Comparison of ENCODE assay signal across 16 cellular contexts in the genomic region with DNA sequence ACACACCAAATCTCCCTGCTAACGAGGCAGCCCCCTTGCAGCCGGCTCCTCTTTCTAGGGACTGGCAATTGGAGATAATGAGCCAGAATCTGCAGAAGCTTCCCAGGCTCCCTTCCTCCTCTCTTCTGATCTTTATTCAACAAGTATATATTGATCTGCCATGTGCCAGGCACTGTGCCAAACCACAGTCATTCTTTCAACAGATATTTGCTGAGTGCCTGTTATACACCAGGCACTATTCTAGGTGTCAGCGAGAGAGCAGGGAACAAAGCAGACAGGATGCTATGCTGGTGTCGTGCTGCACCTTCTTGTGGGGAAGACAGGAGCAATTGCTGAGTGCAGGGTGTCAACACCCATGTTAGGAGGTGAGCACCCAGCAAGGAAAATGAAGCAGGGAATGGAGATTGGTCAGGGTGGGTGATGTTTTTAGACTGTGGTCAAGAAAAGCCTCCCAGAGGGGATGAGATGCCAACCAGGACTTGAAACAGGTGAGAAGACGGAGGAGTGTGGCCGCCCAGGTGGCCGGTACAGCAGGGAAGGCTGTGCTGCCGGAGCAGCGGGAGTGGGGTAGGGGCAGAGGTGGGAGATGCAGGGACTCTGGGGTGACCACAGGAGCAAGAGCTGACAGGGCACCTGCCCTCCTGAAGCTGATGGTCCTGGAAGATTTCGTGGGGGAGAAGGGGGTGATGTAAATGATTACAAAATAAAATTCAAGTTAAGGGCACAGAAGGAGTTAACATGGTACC.
DNase-seq lines count a peak whose midpoint lies in the region; ATAC-seq and TF ChIP-seq lines count a peak whose summit lies in the region.
"Had no signal": no experiment of that assay in that cellular context is flagged by ENCODE, and none has a peak within 500 bp of the region (broad histone marks: within the 10 kb centered on the region; RNA-seq: fewer than 3 reads in every experiment).

No MANE protein-coding gene starts in this region.

- CTCF ChIA-PET in IMR-90 (lab: Yijun Ruan, JAX) = interaction anchor here (0.6 kb wide), 1 partner anchor 62 kb away, joined by 6 read pairs; no protein-coding TSS in a partner anchor

- no peak overlapping the region for H2BK5ac ChIP-seq in IMR-90 (ENCODE audit: low read depth, low read length, poor library complexity, severe bottlenecking)

- WGBS in IMR-90 (ENCODE audit: extremely low coverage in 2 of 2, insufficient read length in 1 of 2), 2 experiments = 73% methylated on average over 3 of the region's 10 CpGs; no CpG with 5 or more reads in 1 of the 2 experiments

- H3K79me1 ChIP-seq in IMR-90 (ENCODE audit: low read depth in 1 of 2, low read length in 2 of 2) = no peaks in the 10 kb centered on the region

- H3K4me2 ChIP-seq in IMR-90 (ENCODE audit: low read depth, low read length) = no peak overlapping the region
- H3K4me2 ChIP-seq: BLaER1 had no signal

- H3K14ac ChIP-seq in IMR-90 (replicated peaks; ENCODE audit: low read depth, low read length) = no peak overlapping the region

- no peak for TF ChIP-seq POLR2A in IMR-90 (IDR thresholded peaks at IDR 0.05; ENCODE audit: low read depth, low read length)

- H2AK9ac ChIP-seq in IMR-90 (replicated peaks; ENCODE audit: low read depth, low read length, poor library complexity) = peak overlapping the region; percentile 6

- no peaks in the 10 kb centered on the region for H4K20me1 ChIP-seq in IMR-90 (ENCODE audit: insufficient read depth, low read length)
- H4K20me1 ChIP-seq: BLaER1 had no signal

- H4K5ac ChIP-seq in IMR-90 (ENCODE audit: low read depth, low read length) = no peak overlapping the region

- no peak overlapping the region for H2BK20ac ChIP-seq in IMR-90 (ENCODE audit: low read depth, low read length)

- peaks cover 8% of the 10 kb centered on the region for H3K36me3 ChIP-seq in IMR-90 (ENCODE audit: control insufficient read depth, insufficient read depth, low read length)
- H3K36me3 ChIP-seq: BLaER1 had no signal

- H3K23ac ChIP-seq in IMR-90 (ENCODE audit: low read depth, low read length) = no peak overlapping the region

- no peaks in the 10 kb centered on the region for H3K27me3 ChIP-seq in IMR-90 (ENCODE audit: control insufficient read depth, insufficient read depth, low read length)
- H3K27me3 ChIP-seq: BLaER1, esophagus muscularis mucosa had no signal

- no TSS peak for BruUV-seq in IMR-90 (replicated peaks; lab: Mats Ljungman, UMichigan)

- no peak overlapping the region for H3K4me3 ChIP-seq in IMR-90 (ENCODE audit: insufficient read depth, low read depth, low read length)
- H3K4me3 ChIP-seq: BLaER1, esophagus muscularis mucosa had no signal

- no peak overlapping the region for H2BK120ac ChIP-seq in IMR-90 (ENCODE audit: low read depth, low read length)

- H3K56ac ChIP-seq in IMR-90 (ENCODE audit: extremely low read depth, insufficient read depth, low read length) = no peak overlapping the region

- no peak overlapping the region for H2AFZ ChIP-seq in IMR-90 (replicated peaks; ENCODE audit: low read length, poor library complexity)
- H2AFZ ChIP-seq: parathyroid adenoma had no signal

- H2BK15ac ChIP-seq in IMR-90 (ENCODE audit: low read depth, low read length) = no peak overlapping the region

- ATAC-seq in IMR-90 (ENCODE audit: low read depth) (no peak), GM19328 (IDR thresholded peaks at IDR 0.05; ENCODE audit: unreplicated experiment) (no peak)
- ATAC-seq: Panc1 had no signal

- H3K27ac ChIP-seq in IMR-90 (ENCODE audit: insufficient read depth, low read length) = no peak overlapping the region
- H3K27ac ChIP-seq: BLaER1, esophagus muscularis mucosa, parathyroid adenoma had no signal

- H4K8ac ChIP-seq in IMR-90 (ENCODE audit: low read depth in 2 of 2, low read length in 2 of 2) = no peak overlapping the region

- no peak overlapping the region for H3K9ac ChIP-seq in IMR-90 (ENCODE audit: low read depth, low read length)
- H3K9ac ChIP-seq: BLaER1, parathyroid adenoma had no signal

- no peak for TF ChIP-seq RAD21 in IMR-90 (IDR thresholded peaks at IDR 0.05; ENCODE audit: low read length)

- peaks cover 4% of the 10 kb centered on the region for H3K4me1 ChIP-seq in IMR-90 (ENCODE audit: control insufficient read depth, insufficient read depth, low read length)
- H3K4me1 ChIP-seq: BLaER1, parathyroid adenoma had no signal

- dilution Hi-C loops in IMR-90 (cut with HindIII; ENCODE audit: low sequenced_read_pairs, unreplicated experiment) = no loop called here

- no peak overlapping the region for H3K4ac ChIP-seq in IMR-90 (ENCODE audit: low read depth, low read length)

- H4K91ac ChIP-seq in IMR-90 (ENCODE audit: insufficient read depth, low read depth, low read length) = no peak overlapping the region

- in situ Hi-C loops in IMR-90 (cut with MboI; ENCODE audit: low sequenced_read_pairs) = no loop called here

- POLR2A ChIA-PET in IMR-90 (lab: Charles Lee; ENCODE audit: unreplicated experiment) = no interaction called here

- H3K9me3 ChIP-seq in IMR-90 (ENCODE audit: control insufficient read depth, insufficient read depth, low read length) = no peaks in the 10 kb centered on the region
- H3K9me3 ChIP-seq: BLaER1, esophagus muscularis mucosa had no signal

- DNase-seq in IMR-90 = peak; percentile 36
- peak; percentile 63 for DNase-seq in NCI-H2029 treated with DMSO at 0.1 percent for 48 hours (lab: John Stamatoyannopoulos, UW)
- DNase-seq in RPMI8226 = peak; percentile 24
- DNase-seq in mucosa of gallbladder (ENCODE audit: low spot score) = peak; percentile 94
- no peak for DNase-seq in posterior cingulate gyrus
- DNase-seq in NOMO-1 treated with DMSO at 0.1 percent for 48 hours (lab: John Stamatoyannopoulos, UW; ENCODE audit: unreplicated experiment) = no peak
- DNase-seq: activated effector memory CD4-positive, alpha-beta T cell treated with anti-CD3 and anti-CD28 coated beads, Interleukin-2, amount 50 U/mL, for 16 hours; anterior cingulate cortex; H7; hippocampal formation; NCI-H1930 had no signal

- H3K18ac ChIP-seq in IMR-90 (ENCODE audit: low read depth, low read length) = no peak overlapping the region

- TF ChIP-seq CTCF in IMR-90 (conservative IDR thresholded peaks at IDR 0.05; ENCODE audit: low read depth, low read length) = no peak

- 0 out of 2 replicates have a peak, but pooled peaks cover 8% of the 10 kb centered on the region for H3K9me1 ChIP-seq in IMR-90 (ENCODE audit: insufficient read depth, low read length)

- no peak overlapping the region for H2AK5ac ChIP-seq in IMR-90 (ENCODE audit: low read depth, low read length)

- intact Hi-C loops in IMR-90 (cut with micrococcal nuclease) (no loop called here), posterior cingulate gyrus (cut with DNase I) (loop anchor here (5.0 kb wide), 1 partner anchor 51 kb away; no protein-coding TSS in a partner anchor)

TF ChIP-seq in IMR-90, 13 proteins besides CTCF, POLR2A, EP300 and RAD21:
- TF ChIP-seq BHLHE40 (IDR thresholded peaks at IDR 0.05; ENCODE audit: low read depth, low read length) = no peak
- TF ChIP-seq NFE2L2 (IDR thresholded peaks at IDR 0.05; ENCODE audit: low read depth, low read length) = no peak
- TF ChIP-seq, protein P1, sequence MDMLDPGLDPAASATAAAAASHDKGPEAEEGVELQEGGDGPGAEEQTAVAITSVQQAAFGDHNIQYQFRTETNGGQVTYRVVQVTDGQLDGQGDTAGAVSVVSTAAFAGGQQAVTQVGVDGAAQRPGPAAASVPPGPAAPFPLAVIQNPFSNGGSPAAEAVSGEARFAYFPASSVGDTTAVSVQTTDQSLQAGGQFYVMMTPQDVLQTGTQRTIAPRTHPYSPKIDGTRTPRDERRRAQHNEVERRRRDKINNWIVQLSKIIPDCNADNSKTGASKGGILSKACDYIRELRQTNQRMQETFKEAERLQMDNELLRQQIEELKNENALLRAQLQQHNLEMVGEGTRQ (IDR thresholded peaks at IDR 0.05; ENCODE audit: low read depth, low read length) = no peak
- TF ChIP-seq SMC3 (IDR thresholded peaks at IDR 0.05; ENCODE audit: low read depth, low read length) = no peak
- TF ChIP-seq RCOR1 (IDR thresholded peaks at IDR 0.05; ENCODE audit: insufficient replicate concordance, low read length) = no peak
- no peak for TF ChIP-seq RFX5 (IDR thresholded peaks at IDR 0.05; ENCODE audit: low read depth, low read length)

Comparison
In these comparisons a context has a peak if more than half of its experiments do, and no peak if none do; other contexts are left out.
1. DNase-seq: peak in IMR-90 (single experiment), NCI-H2029 treated with DMSO at 0.1 percent for 48 hours (single experiment), RPMI8226 (single experiment) and mucosa of gallbladder (single experiment); none in posterior cingulate gyrus (0 of 10) and NOMO-1 treated with DMSO at 0.1 percent for 48 hours (single experiment).